ENCODE assay signal across 11 cellular contexts in the genomic region with DNA sequence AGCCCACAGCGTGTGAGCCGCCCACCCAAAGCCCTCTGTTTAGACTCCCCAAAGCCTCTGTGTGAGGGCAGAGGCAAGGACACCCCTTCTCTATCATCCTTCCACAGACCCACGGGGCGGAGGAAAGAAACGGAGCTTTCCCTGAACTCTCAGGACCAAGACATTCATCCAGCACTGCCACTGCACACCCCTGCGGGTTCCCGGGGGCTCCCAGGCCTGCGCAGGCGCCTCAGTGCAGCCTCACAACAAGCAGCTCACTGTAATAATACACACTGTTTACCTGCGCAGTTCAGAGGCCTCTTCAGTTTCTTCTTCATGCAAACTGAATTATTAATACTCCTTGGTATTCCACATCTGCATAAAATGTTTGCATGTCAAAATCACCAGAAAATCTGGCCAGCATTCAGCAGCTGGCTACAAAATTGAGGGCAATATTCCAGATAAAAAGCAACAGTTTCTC. TPM values are rescaled to one million over a fixed set of nuclear protein-coding genes. Genes with fewer than 3 reads are reported as not detected.
DNase-seq lines count a peak whose midpoint lies in the region; ATAC-seq and TF ChIP-seq lines count a peak whose summit lies in the region.
"Had no signal": no experiment of that assay in that cellular context is flagged by ENCODE, and none has a peak within 500 bp of the region (broad histone marks: within the 10 kb centered on the region; RNA-seq: fewer than 3 reads in every experiment).

No MANE protein-coding gene starts in this region.

- intact Hi-C loops in Right ventricle myocardium superior (cut with DNase I) (no loop called here), CD14-positive monocyte (cut with micrococcal nuclease) (no loop called here)

- H3K4me1 Mint-ChIP-seq in WTC11 (peaks cover 43% of the 10 kb centered on the region), immature natural killer cell (peaks cover 21 to 26% of the 10 kb centered on the region in 2 donors), type B pancreatic cell (ENCODE audit: unreplicated experiment) (peaks cover 36% of the 10 kb centered on the region), CD14-positive monocyte (peaks cover 13% of the 10 kb centered on the region)
- H3K4me1 Mint-ChIP-seq: activated CD8-positive, alpha-beta memory T cell treated with anti-CD3 and anti-CD28 coated beads, Interleukin-2, amount 10 ng/mL, durations not matched to agents 7 days and 5 days had no signal

- peak overlapping the region; percentile 65; the same call in 1 of the 2 replicates for H3K27ac Mint-ChIP-seq in WTC11
- peak overlapping the region in 1 of 6 donors; percentile 22 for H3K27ac Mint-ChIP-seq in immature natural killer cell
- H3K27ac Mint-ChIP-seq in type B pancreatic cell, result no peak overlapping the region
- H3K27ac Mint-ChIP-seq in CD14-positive monocyte, result no peak overlapping the region
- H3K27ac Mint-ChIP-seq: activated CD8-positive, alpha-beta memory T cell treated with anti-CD3 and anti-CD28 coated beads, Interleukin-2, amount 10 ng/mL, durations not matched to agents 7 days and 5 days; dendritic cell treated with granulocyte-macrophage colony-stimulating factor and Interleukin-4, amounts not matched to agents 40 ng/mL and 50 ng/mL, for 4 days had no signal

- H3K4me3 Mint-ChIP-seq in WTC11 (no peak overlapping the region), immature natural killer cell (no peak overlapping the region), type B pancreatic cell (no peak overlapping the region), CD14-positive monocyte (no peak overlapping the region)
- H3K4me3 Mint-ChIP-seq: activated CD8-positive, alpha-beta memory T cell treated with anti-CD3 and anti-CD28 coated beads, Interleukin-2, amount 10 ng/mL, durations not matched to agents 7 days and 5 days; dendritic cell treated with granulocyte-macrophage colony-stimulating factor and Interleukin-4, amounts not matched to agents 40 ng/mL and 50 ng/mL, for 4 days had no signal

- no peaks in the 10 kb centered on the region for H3K9me2 ChIP-seq in hepatocyte (replicated peaks; ENCODE audit: insufficient read depth)

- no peaks in the 10 kb centered on the region for H3K9me3 Mint-ChIP-seq in WTC11
- no peaks in the 10 kb centered on the region for H3K9me3 Mint-ChIP-seq in immature natural killer cell
- no peaks in the 10 kb centered on the region for H3K9me3 Mint-ChIP-seq in type B pancreatic cell
- peaks cover 0 to 2% (median 0%) of the 10 kb centered on the region in 7 donors for H3K9me3 Mint-ChIP-seq in CD14-positive monocyte
- H3K9me3 Mint-ChIP-seq: dendritic cell treated with granulocyte-macrophage colony-stimulating factor and Interleukin-4, amounts not matched to agents 40 ng/mL and 50 ng/mL, for 4 days had no signal

- DNase-seq in GM03348 (ENCODE audit: low spot score) (peak; percentile 55), WTC11 (ENCODE audit: low spot score) (no peak), Right ventricle myocardium superior (peak; percentile 49), putamen (ENCODE audit: low spot score) (peak; percentile 36), immature natural killer cell (no peak), hepatocyte (ENCODE audit: low spot score) (no peak), type B pancreatic cell (ENCODE audit: extremely low spot score, unreplicated experiment) (no peak), CD14-positive monocyte (ENCODE audit: low spot score) (no peak)
- DNase-seq: activated CD8-positive, alpha-beta memory T cell treated with anti-CD3 and anti-CD28 coated beads, Interleukin-2, amount 10 ng/mL, durations not matched to agents 7 days and 5 days; SJCRH30 had no signal

- H3K27me3 Mint-ChIP-seq in WTC11 (ENCODE audit: low read depth) (no peaks in the 10 kb centered on the region), immature natural killer cell (ENCODE audit: low read depth in 3 of 3) (no peaks in the 10 kb centered on the region), type B pancreatic cell (no peaks in the 10 kb centered on the region), CD14-positive monocyte (ENCODE audit: low read depth in 3 of 3) (peaks cover 0 to 2% (median 0%) of the 10 kb centered on the region in 3 donors)
- H3K27me3 Mint-ChIP-seq: activated CD8-positive, alpha-beta memory T cell treated with anti-CD3 and anti-CD28 coated beads, Interleukin-2, amount 10 ng/mL, durations not matched to agents 7 days and 5 days had no signal

- H3K4me1 ChIP-seq in hepatocyte (ENCODE audit: insufficient read depth), result peaks cover 33% of the 10 kb centered on the region

- H3K27ac ChIP-seq in hepatocyte, result no peak overlapping the region
- H3K27ac ChIP-seq: SJCRH30 had no signal

- H2AFZ ChIP-seq in hepatocyte, result no peak overlapping the region

- POLR2A ChIA-PET in WTC11 (lab: Charles Lee), result interaction anchor here (0.6 to 1.4 kb wide), 3 partner anchors 8 to 41 kb away, joined by 3 to 4 read pairs (median 3); no protein-coding TSS in a partner anchor

- no peak for TF ChIP-seq CTCF in WTC11 (IDR thresholded peaks at IDR 0.05)
- no peak for TF ChIP-seq CTCF in hepatocyte (IDR thresholded peaks at IDR 0.05; ENCODE audit: poor library complexity)
- no peak for TF ChIP-seq CTCF in type B pancreatic cell (conservative IDR thresholded peaks at IDR 0.05)
- no peak for TF ChIP-seq CTCF in CD14-positive monocyte (IDR thresholded peaks at IDR 0.05)

- CTCF ChIA-PET in WTC11 (lab: Charles Lee), result interaction anchor here (0.9 to 2.8 kb wide), 9 partner anchors 8 to 293 kb away, joined by 3 to 35 read pairs (median 4); no protein-coding TSS in a partner anchor

- H3K36me3 ChIP-seq in hepatocyte (replicated peaks; ENCODE audit: insufficient read depth, low read depth), result no peaks in the 10 kb centered on the region

- whole genome bisulfite sequencing in hepatocyte (ENCODE audit: low lambda C conversion rate, missing lambda C conversion rate), result 98% methylated on average over 10 of the region's 10 CpGs

- ATAC-seq in WTC11 (no peak), Right ventricle myocardium superior (ENCODE audit: poor library complexity) (peak; percentile 57)
- ATAC-seq: activated CD8-positive, alpha-beta memory T cell treated with anti-CD3 and anti-CD28 coated beads, Interleukin-2, amount 10 ng/mL, durations not matched to agents 7 days and 5 days had no signal

- peaks cover 88% of the 10 kb centered on the region for H3K79me2 ChIP-seq in hepatocyte

- no peaks in the 10 kb centered on the region for H3K9me3 ChIP-seq in hepatocyte (ENCODE audit: low read depth)
- H3K9me3 ChIP-seq: SJCRH30 had no signal

- H4K20me1 ChIP-seq in hepatocyte (ENCODE audit: insufficient read depth, poor library complexity, severe bottlenecking), result peaks cover 22% of the 10 kb centered on the region

- H3K4me2 ChIP-seq in hepatocyte, result no peak overlapping the region

- H3K4me3 ChIP-seq in hepatocyte, result no peak overlapping the region
- H3K4me3 ChIP-seq: SJCRH30 had no signal

- H3K27me3 ChIP-seq in hepatocyte, result no peaks in the 10 kb centered on the region
- H3K27me3 ChIP-seq: SJCRH30 had no signal

- H3K36me3 Mint-ChIP-seq in WTC11, result peaks cover 7% of the 10 kb centered on the region; the same call in 1 of the 2 replicates
- H3K36me3 Mint-ChIP-seq in immature natural killer cell, result peaks cover 0 to 3% (median 0%) of the 10 kb centered on the region in 3 donors
- H3K36me3 Mint-ChIP-seq in type B pancreatic cell, result peaks cover 8% of the 10 kb centered on the region
- H3K36me3 Mint-ChIP-seq in CD14-positive monocyte, result no peaks in the 10 kb centered on the region
- H3K36me3 Mint-ChIP-seq: activated CD8-positive, alpha-beta memory T cell treated with anti-CD3 and anti-CD28 coated beads, Interleukin-2, amount 10 ng/mL, durations not matched to agents 7 days and 5 days had no signal

TF ChIP-seq in WTC11, 78 proteins besides CTCF, POLR2A, EP300 and RAD21 (continues in another document):
- TF ChIP-seq ZNF121 (CRISPR knock-in tag; IDR thresholded peaks at IDR 0.05) (no peak), E2F4 (CRISPR knock-in tag; IDR thresholded peaks at IDR 0.05; ENCODE audit: borderline replicate concordance, low read depth) (no peak)
- TF ChIP-seq, protein P1, sequence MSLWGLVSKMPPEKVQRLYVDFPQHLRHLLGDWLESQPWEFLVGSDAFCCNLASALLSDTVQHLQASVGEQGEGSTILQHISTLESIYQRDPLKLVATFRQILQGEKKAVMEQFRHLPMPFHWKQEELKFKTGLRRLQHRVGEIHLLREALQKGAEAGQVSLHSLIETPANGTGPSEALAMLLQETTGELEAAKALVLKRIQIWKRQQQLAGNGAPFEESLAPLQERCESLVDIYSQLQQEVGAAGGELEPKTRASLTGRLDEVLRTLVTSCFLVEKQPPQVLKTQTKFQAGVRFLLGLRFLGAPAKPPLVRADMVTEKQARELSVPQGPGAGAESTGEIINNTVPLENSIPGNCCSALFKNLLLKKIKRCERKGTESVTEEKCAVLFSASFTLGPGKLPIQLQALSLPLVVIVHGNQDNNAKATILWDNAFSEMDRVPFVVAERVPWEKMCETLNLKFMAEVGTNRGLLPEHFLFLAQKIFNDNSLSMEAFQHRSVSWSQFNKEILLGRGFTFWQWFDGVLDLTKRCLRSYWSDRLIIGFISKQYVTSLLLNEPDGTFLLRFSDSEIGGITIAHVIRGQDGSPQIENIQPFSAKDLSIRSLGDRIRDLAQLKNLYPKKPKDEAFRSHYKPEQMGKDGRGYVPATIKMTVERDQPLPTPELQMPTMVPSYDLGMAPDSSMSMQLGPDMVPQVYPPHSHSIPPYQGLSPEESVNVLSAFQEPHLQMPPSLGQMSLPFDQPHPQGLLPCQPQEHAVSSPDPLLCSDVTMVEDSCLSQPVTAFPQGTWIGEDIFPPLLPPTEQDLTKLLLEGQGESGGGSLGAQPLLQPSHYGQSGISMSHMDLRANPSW (CRISPR knock-in tag; conservative IDR thresholded peaks at IDR 0.05; ENCODE audit: low read depth), result no peak

RNA-seq across cellular contexts. Expression of gene NINL, which starts 45.6 kb away (rescaled TPM):
- total RNA-seq in WTC11 (2021) (34.4 to 36.3 TPM (median 36.0 TPM) in 3 replicates), Right ventricle myocardium superior (10.7 TPM), hepatocyte (23.2 and 27.1 TPM in 2 replicates), type B pancreatic cell (ENCODE audit: low replicate concordance) (26.0 and 47.0 TPM in 2 replicates)
- polyA plus RNA-seq in immature natural killer cell (under 1 TPM in 2 of 3 donors, not detected in 1; 0.19 to 0.77 TPM), hepatocyte (24.5 and 31.7 TPM in 2 replicates), CD14-positive monocyte (under 1 TPM in 1 of 2 donors, not detected in 1; 0.15 TPM)

Comparison
In these comparisons a context has a peak if more than half of its experiments do, and no peak if none do; other contexts are left out.
1. DNase-seq: peak in GM03348 (single experiment), Right ventricle myocardium superior (single experiment) and putamen (single experiment); none in WTC11 (single experiment), immature natural killer cell (0 of 3), hepatocyte (single experiment), type B pancreatic cell (single experiment) and CD14-positive monocyte (single experiment).